Comparison of ENCODE assay signal across 17 cellular contexts in the genomic region with DNA sequence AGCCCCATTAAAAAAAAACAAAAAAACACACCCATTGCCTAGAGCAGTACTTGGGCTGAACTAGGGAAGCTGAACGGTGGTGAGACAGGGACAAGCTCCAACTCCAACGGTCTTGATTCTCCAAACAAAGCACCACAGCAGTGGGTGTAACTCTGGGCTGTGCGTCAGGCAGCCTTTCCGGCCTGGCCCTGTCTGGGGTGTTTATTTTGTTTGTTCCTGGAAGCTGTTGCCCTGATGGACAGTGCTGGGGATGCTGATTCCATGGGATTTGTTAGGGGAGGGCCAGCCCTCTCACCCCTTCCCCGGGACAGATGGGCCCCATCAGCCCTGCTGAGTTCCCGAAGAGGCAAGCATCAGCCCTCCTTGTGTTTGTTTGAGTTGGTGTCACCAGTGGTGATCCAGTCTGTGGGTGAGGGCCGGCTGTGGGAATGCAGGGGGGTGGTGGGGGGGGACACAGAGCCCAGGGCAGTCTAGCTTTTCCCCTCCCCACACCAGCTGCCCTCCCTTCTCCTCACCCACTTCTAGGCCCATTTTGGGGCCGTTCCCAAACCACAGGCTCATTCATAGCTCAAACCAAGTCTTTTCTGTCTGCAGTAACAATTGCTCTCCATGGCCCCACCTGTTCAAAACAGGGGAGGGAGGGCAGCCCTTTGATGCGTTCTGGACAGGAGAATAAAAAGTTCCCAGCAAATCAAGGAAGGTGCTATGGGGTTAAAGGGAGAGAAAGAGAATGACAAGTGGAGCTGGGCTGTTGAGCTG. TPM values are rescaled to one million over a fixed set of nuclear protein-coding genes. Genes with fewer than 3 reads are reported as not detected.
DNase-seq lines count a peak whose midpoint lies in the region; ATAC-seq and TF ChIP-seq lines count a peak whose summit lies in the region.
"Had no signal": no experiment of that assay in that cellular context is flagged by ENCODE, and none has a peak within 500 bp of the region (broad histone marks: within the 10 kb centered on the region; RNA-seq: fewer than 3 reads in every experiment).

No MANE protein-coding gene starts in this region.

- H3K4me1 ChIP-seq in IMR-90 (ENCODE audit: control insufficient read depth, insufficient read depth, low read length), result peaks cover 31% of the 10 kb centered on the region
- H3K4me1 ChIP-seq in left lung, result peaks cover 0 to 11% of the 10 kb centered on the region in 2 donors
- H3K4me1 ChIP-seq in testis, result no peaks in the 10 kb centered on the region

- no peaks in the 10 kb centered on the region for H3K79me1 ChIP-seq in IMR-90 (ENCODE audit: low read depth in 1 of 2, low read length in 2 of 2)

- H4K5ac ChIP-seq in IMR-90 (ENCODE audit: low read depth, low read length), result no peak overlapping the region; the same call in 1 of the 2 replicates

- H3K4me3 ChIP-seq in IMR-90 (ENCODE audit: insufficient read depth, low read depth, low read length) (no peak overlapping the region), choroid plexus epithelial cell (ENCODE audit: low read depth, low read length) (no peak overlapping the region), left lung (no peak overlapping the region), testis (no peak overlapping the region)
- H3K4me3 ChIP-seq: pancreas had no signal

- H3K4me2 ChIP-seq in IMR-90 (ENCODE audit: low read depth, low read length), result peak overlapping the region; percentile 23
- H3K4me2 ChIP-seq: KMS-11 had no signal

- H4K8ac ChIP-seq in IMR-90 (ENCODE audit: low read depth in 2 of 2, low read length in 2 of 2), result 0 out of 4 replicates have a peak overlapping the region, but pooled peaks of 1 of the 2 experiments have one; percentile 17

- H3K27ac ChIP-seq in IMR-90 (ENCODE audit: insufficient read depth, low read length), result peak overlapping the region; percentile 79; the same call in 1 of the 2 replicates
- peak overlapping the region; percentile 7 to 57 for H3K27ac ChIP-seq in left lung
- no peak overlapping the region for H3K27ac ChIP-seq in testis
- H3K27ac ChIP-seq: HL-60, KMS-11, pancreas had no signal

- H3K56ac ChIP-seq in IMR-90 (ENCODE audit: extremely low read depth, insufficient read depth, low read length), result peak overlapping the region; percentile 54; the same call in 1 of the 2 replicates

- H2AK5ac ChIP-seq in IMR-90 (ENCODE audit: low read depth, low read length), result peak overlapping the region; percentile 27

- peaks cover 5% of the 10 kb centered on the region; the same call in 1 of the 2 replicates for H3K36me3 ChIP-seq in IMR-90 (ENCODE audit: control insufficient read depth, insufficient read depth, low read length)
- no peaks in the 10 kb centered on the region for H3K36me3 ChIP-seq in left lung
- H3K36me3 ChIP-seq in testis (ENCODE audit: low read depth, missing control alignments), result no peaks in the 10 kb centered on the region
- H3K36me3 ChIP-seq: pancreas had no signal

- TF ChIP-seq CTCF in IMR-90 (conservative IDR thresholded peaks at IDR 0.05; ENCODE audit: low read depth, low read length), result no peak
- TF ChIP-seq CTCF in choroid plexus epithelial cell (conservative IDR thresholded peaks at IDR 0.05; ENCODE audit: low read depth, low read length), result no peak
- no peak for TF ChIP-seq CTCF in left lung (IDR thresholded peaks at IDR 0.05)
- TF ChIP-seq CTCF in testis (IDR thresholded peaks at IDR 0.05), result no peak

- no peak overlapping the region for H2AK9ac ChIP-seq in IMR-90 (replicated peaks; ENCODE audit: low read depth, low read length, poor library complexity)

- intact Hi-C loops in IMR-90 (cut with micrococcal nuclease) (no loop called here), left lung (cut with DNase I) (no loop called here), testis (cut with DNase I; ENCODE audit: low total_unique reads) (no loop called here)

- peak overlapping the region; percentile 65; the same call in 1 of the 2 replicates for H2BK20ac ChIP-seq in IMR-90 (ENCODE audit: low read depth, low read length)

- H3K23ac ChIP-seq in IMR-90 (ENCODE audit: low read depth, low read length), result 0 out of 2 replicates have a peak overlapping the region, but pooled peaks have one; percentile 11

- H2BK15ac ChIP-seq in IMR-90 (ENCODE audit: low read depth, low read length), result peak overlapping the region; percentile 41; the same call in 2 of the 3 replicates

- ATAC-seq in IMR-90 (ENCODE audit: low read depth) (peak; percentile 73), left lung (peak; percentile 56), GM21515 (IDR thresholded peaks at IDR 0.05; ENCODE audit: unreplicated experiment) (no peak)
- ATAC-seq: effector memory CD8-positive, alpha-beta T cell; pancreas; stimulated activated naive CD8-positive, alpha-beta T cell treated with anti-CD3 and anti-CD28 coated beads, Interleukin-15, Interleukin-2, amounts not matched to agents 100 U/mL and 50 U/mL, for 24 hours had no signal

- peak overlapping the region; percentile 9 for H2AFZ ChIP-seq in IMR-90 (replicated peaks; ENCODE audit: low read length, poor library complexity)

- peaks cover 17% of the 10 kb centered on the region for H4K20me1 ChIP-seq in IMR-90 (ENCODE audit: insufficient read depth, low read length)

- TF ChIP-seq RAD21 in IMR-90 (IDR thresholded peaks at IDR 0.05; ENCODE audit: low read length), result no peak

- DNase-seq in IMR-90 (peak; percentile 84), choroid plexus epithelial cell (ENCODE audit: low read depth) (peak; percentile 66), left lung (no peak), testis (peak; percentile 48), NCI-H2081 (lab: John Stamatoyannopoulos, UW) (no peak), cerebellar nuclear complex (lab: John Stamatoyannopoulos, UW) (no peak)
- DNase-seq: activated effector memory CD4-positive, alpha-beta T cell treated with Interleukin-2 at 50 U/mL for 16 hours; effector memory CD8-positive, alpha-beta T cell; immature natural killer cell; NCI-H1105; pancreas; stimulated activated CD4-positive, alpha-beta T cell treated with anti-CD3 and anti-CD28 coated beads, Interleukin-12 subunit alpha, Interleukin-12 subunit beta, amount 100 ng/mL, for 4 hours; stimulated activated naive CD8-positive, alpha-beta T cell treated with anti-CD3 and anti-CD28 coated beads, Interleukin-15, Interleukin-2, amounts not matched to agents 100 U/mL and 50 U/mL, for 24 hours; T-helper 2 cell had no signal

- in situ Hi-C loops in IMR-90 (cut with MboI; ENCODE audit: low sequenced_read_pairs), result no loop called here

- no TSS peak for BruUV-seq in IMR-90 (replicated peaks; lab: Mats Ljungman, UMichigan)

- peak overlapping the region; percentile 11 for H2BK5ac ChIP-seq in IMR-90 (ENCODE audit: low read depth, low read length, poor library complexity, severe bottlenecking)

- CTCF ChIA-PET in IMR-90 (lab: Yijun Ruan, JAX), result interaction anchor here (0.7 to 1.6 kb wide), 3 partner anchors 12 to 102 kb away, joined by 4 to 6 read pairs (median 4); no protein-coding TSS in a partner anchor

- H3K9ac ChIP-seq in IMR-90 (ENCODE audit: low read depth, low read length), result no peak overlapping the region
- H3K9ac ChIP-seq: KMS-11 had no signal

- H3K27me3 ChIP-seq in IMR-90 (ENCODE audit: control insufficient read depth, insufficient read depth, low read length) (peaks cover 24% of the 10 kb centered on the region), left lung (peaks cover 19 to 30% of the 10 kb centered on the region in 2 donors), testis (no peaks in the 10 kb centered on the region)
- H3K27me3 ChIP-seq: pancreas had no signal

- peak overlapping the region; percentile 69 for H3K18ac ChIP-seq in IMR-90 (ENCODE audit: low read depth, low read length)

- POLR2A ChIA-PET in IMR-90 (lab: Charles Lee; ENCODE audit: unreplicated experiment), result interaction anchor here (0.5 to 1.1 kb wide), 3 partner anchors 10 to 119 kb away, joined by 3 read pairs; no protein-coding TSS in a partner anchor

- peak overlapping the region; percentile 58 for H3K4ac ChIP-seq in IMR-90 (ENCODE audit: low read depth, low read length)

- dilution Hi-C loops in IMR-90 (cut with HindIII; ENCODE audit: low sequenced_read_pairs, unreplicated experiment), result no loop called here

- H3K14ac ChIP-seq in IMR-90 (replicated peaks; ENCODE audit: low read depth, low read length), result peak overlapping the region; percentile 50

- peaks cover 23% of the 10 kb centered on the region for H3K9me1 ChIP-seq in IMR-90 (ENCODE audit: insufficient read depth, low read length)

- peak overlapping the region; percentile 30; the same call in 1 of the 2 replicates for H4K91ac ChIP-seq in IMR-90 (ENCODE audit: insufficient read depth, low read depth, low read length)

- H3K9me3 ChIP-seq in IMR-90 (ENCODE audit: control insufficient read depth, insufficient read depth, low read length) (peaks cover 4% of the 10 kb centered on the region; the same call in 1 of the 2 replicates), left lung (no peaks in the 10 kb centered on the region), testis (no peaks in the 10 kb centered on the region)
- H3K9me3 ChIP-seq: pancreas had no signal

- TF ChIP-seq POLR2A in IMR-90 (IDR thresholded peaks at IDR 0.05; ENCODE audit: low read depth, low read length), result no peak
- no peak for TF ChIP-seq POLR2A in testis (IDR thresholded peaks at IDR 0.05)

- peak overlapping the region; percentile 54 for H2BK120ac ChIP-seq in IMR-90 (ENCODE audit: low read depth, low read length)

- no CpG with 5 or more reads among the region's 9 CpGs for WGBS in IMR-90 (ENCODE audit: extremely low coverage in 2 of 2, insufficient read length in 1 of 2), 2 experiments
- WGBS in testis, 2 donors, result 64 to 65% methylated on average over 9 of the region's 9 CpGs

TF ChIP-seq in IMR-90, 13 proteins besides CTCF, POLR2A, EP300 and RAD21 (continues in another document):
- TF ChIP-seq, protein P1, sequence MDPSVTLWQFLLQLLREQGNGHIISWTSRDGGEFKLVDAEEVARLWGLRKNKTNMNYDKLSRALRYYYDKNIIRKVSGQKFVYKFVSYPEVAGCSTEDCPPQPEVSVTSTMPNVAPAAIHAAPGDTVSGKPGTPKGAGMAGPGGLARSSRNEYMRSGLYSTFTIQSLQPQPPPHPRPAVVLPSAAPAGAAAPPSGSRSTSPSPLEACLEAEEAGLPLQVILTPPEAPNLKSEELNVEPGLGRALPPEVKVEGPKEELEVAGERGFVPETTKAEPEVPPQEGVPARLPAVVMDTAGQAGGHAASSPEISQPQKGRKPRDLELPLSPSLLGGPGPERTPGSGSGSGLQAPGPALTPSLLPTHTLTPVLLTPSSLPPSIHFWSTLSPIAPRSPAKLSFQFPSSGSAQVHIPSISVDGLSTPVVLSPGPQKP (IDR thresholded peaks at IDR 0.05; ENCODE audit: borderline replicate concordance, low read depth, low read length), result no peak

RNA-seq across cellular contexts. Expression of gene WNT2B, which starts 4.5 kb away (rescaled TPM):
- total RNA-seq in IMR-90 (2012; rRNA removed) (0.54 and 0.56 TPM in 2 replicates), left lung (1 to 10 TPM; 4.5 to 5.3 TPM), testis (10 to 100 TPM; 10.6 to 14.7 TPM)
- polyA plus RNA-seq in IMR-90 (2012; rRNA removed) (0.50 TPM in 2 replicates), testis (ENCODE audit: insufficient read depth, low read depth, low replicate concordance) (9.1 TPM)
- 0.16 and 0.30 TPM in 2 replicates for polyA plus RNA-seq in IMR-90 (2012; cell fraction: cytosol; rRNA removed)
- 3.6 and 4.1 TPM in 2 replicates for polyA plus RNA-seq in IMR-90 (2012; cell fraction: nucleus; rRNA removed; ENCODE audit: low replicate concordance)

Comparison
In these comparisons a context has a peak if more than half of its experiments do, and no peak if none do; other contexts are left out.
1. DNase-seq: peak in IMR-90 (single experiment), choroid plexus epithelial cell (single experiment) and testis (single experiment); none in left lung (0 of 2), NCI-H2081 (0 of 2) and cerebellar nuclear complex (0 of 2).
2. H3K27ac ChIP-seq: peak in IMR-90 (single experiment) and left lung (2 of 2); none in testis (0 of 2).